In the genomic region with DNA sequence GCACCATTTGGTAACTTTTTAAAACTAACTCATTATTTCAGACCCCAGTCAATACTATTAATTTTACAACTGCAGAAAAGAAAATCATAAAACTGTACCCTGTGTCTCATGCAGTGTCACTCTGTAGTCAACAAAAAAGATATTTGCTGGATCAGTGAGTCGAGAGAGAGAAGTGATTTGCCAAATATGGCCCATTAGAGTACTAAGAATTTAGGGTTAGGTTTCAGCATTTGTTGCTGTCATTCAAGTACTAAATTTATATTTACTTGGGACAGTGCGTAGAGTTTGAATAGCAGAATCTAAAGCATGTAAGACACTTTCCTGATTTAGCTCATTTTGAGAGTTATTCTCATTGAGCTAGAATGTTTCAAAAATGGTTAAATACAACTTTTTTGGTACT, we compare ENCODE assay signal across 37 cellular contexts. TPM values are rescaled to one million over a fixed set of nuclear protein-coding genes. Genes with fewer than 3 reads are reported as not detected.
"Had no signal": no experiment of that assay in that cellular context is flagged by ENCODE, and none has a peak within 500 bp of the region (broad histone marks: within the 10 kb centered on the region; RNA-seq: fewer than 3 reads in every experiment).

No MANE protein-coding gene starts in this region.

- H3K27ac Mint-ChIP-seq: activated B cell treated with CpG ODN at 0.5 μM for 24 hours; activated CD4-positive, alpha-beta memory T cell treated with anti-CD3 and anti-CD28 coated beads for 36 hours; activated CD4-positive, alpha-beta T cell treated with anti-CD3 and anti-CD28 coated beads for 36 hours; activated CD4-positive, alpha-beta T cell treated with anti-CD3 and anti-CD28 coated beads, Interleukin-2, amount 10 ng/mL, durations not matched to agents 24 days and 14 days; activated CD8-positive, alpha-beta memory T cell treated with anti-CD3 and anti-CD28 coated beads, Interleukin-2, amount 10 ng/mL, durations not matched to agents 7 days and 5 days; activated CD8-positive, alpha-beta T cell treated with anti-CD3 and anti-CD28 coated beads, Interleukin-2, amount 10 ng/mL, durations not matched to agents 7 days and 5 days; activated naive CD4-positive, alpha-beta T cell treated with anti-CD3 and anti-CD28 coated beads for 36 hours; activated naive CD4-positive, alpha-beta T cell treated with anti-CD3 and anti-CD28 coated beads, Interleukin-2, amount 50 U/mL, for 24 hours; activated naive CD8-positive, alpha-beta T cell treated with anti-CD3 and anti-CD28 coated beads for 36 hours; activated naive CD8-positive, alpha-beta T cell treated with anti-CD3 and anti-CD28 coated beads, Interleukin-2, amount 50 U/mL, for 24 hours; activated T-helper 1 cell treated with anti-CD3 and anti-CD28 coated beads, Interleukin-12 subunit alpha, Interleukin-12 subunit beta, Interleukin-2, Interleukin-4 antibody, amounts not matched to agents 30 ng/mL and 10 ng/mL and 1 ng/mL, durations not matched to agents 14 hours and 24 hours and 36 hours; activated T-helper 2 cell treated with anti-CD3 and anti-CD28 coated beads, Interferon-gamma antibody, Interleukin-2, Interleukin-4, amounts not matched to agents 10 μg/mL and 5 μg/mL and 100 μg/mL, durations not matched to agents 14 hours and 24 hours and 36 hours; T-helper 17 cell; T-helper 2 cell treated with Interferon-gamma antibody and Interleukin-4, amounts not matched to agents 5 μg/mL and 100 μg/mL, for 36 hours had no signal

- H3K36me3 ChIP-seq: adrenal gland, colonic mucosa, esophagus squamous epithelium, WERI-Rb-1 had no signal

- H3K9me3 Mint-ChIP-seq: activated CD4-positive, alpha-beta T cell treated with anti-CD3 and anti-CD28 coated beads, Interleukin-2, amount 10 ng/mL, durations not matched to agents 24 days and 14 days; activated naive CD4-positive, alpha-beta T cell treated with anti-CD3 and anti-CD28 coated beads for 36 hours; activated naive CD4-positive, alpha-beta T cell treated with anti-CD3 and anti-CD28 coated beads, Interleukin-2, amount 50 U/mL, for 24 hours; T-helper 2 cell treated with Interferon-gamma antibody and Interleukin-4, amounts not matched to agents 5 μg/mL and 100 μg/mL, for 36 hours had no signal

- H3K4me1 ChIP-seq: adrenal gland, body of pancreas, colonic mucosa, esophagus squamous epithelium had no signal

- H3K27me3 Mint-ChIP-seq: activated B cell treated with CpG ODN at 0.5 μM for 24 hours; activated CD4-positive, alpha-beta memory T cell treated with anti-CD3 and anti-CD28 coated beads for 36 hours; activated CD4-positive, alpha-beta T cell treated with anti-CD3 and anti-CD28 coated beads for 36 hours; activated CD4-positive, alpha-beta T cell treated with anti-CD3 and anti-CD28 coated beads, Interleukin-2, amount 10 ng/mL, durations not matched to agents 24 days and 14 days; activated CD8-positive, alpha-beta memory T cell treated with anti-CD3 and anti-CD28 coated beads, Interleukin-2, amount 10 ng/mL, durations not matched to agents 7 days and 5 days; activated naive CD4-positive, alpha-beta T cell treated with anti-CD3 and anti-CD28 coated beads, Interleukin-2, amount 50 U/mL, for 24 hours; activated naive CD8-positive, alpha-beta T cell treated with anti-CD3 and anti-CD28 coated beads for 36 hours; activated naive CD8-positive, alpha-beta T cell treated with anti-CD3 and anti-CD28 coated beads, Interleukin-2, amount 50 U/mL, for 24 hours; T-helper 17 cell had no signal

- DNase-seq: activated B cell treated with CpG ODN at 0.5 μM for 24 hours; activated CD4-positive, alpha-beta memory T cell treated with anti-CD3 and anti-CD28 coated beads for 36 hours; activated CD4-positive, alpha-beta T cell treated with anti-CD3 and anti-CD28 coated beads for 36 hours; activated CD4-positive, alpha-beta T cell treated with anti-CD3 and anti-CD28 coated beads, Interleukin-2, amount 10 ng/mL, durations not matched to agents 24 days and 14 days; activated CD4-positive, CD25-positive, alpha-beta regulatory T cell treated with anti-CD3 and anti-CD28 coated beads, Interleukin-2, amount 50 U/mL, for 72 hours; activated CD8-positive, alpha-beta memory T cell treated with anti-CD3 and anti-CD28 coated beads, Interleukin-2, amount 10 ng/mL, durations not matched to agents 7 days and 5 days; activated CD8-positive, alpha-beta memory T cell treated with anti-CD3 and anti-CD28 coated beads, Interleukin-2, amount 50 U/mL, for 4 hours; activated CD8-positive, alpha-beta T cell treated with anti-CD3 and anti-CD28 coated beads, Interleukin-2, amount 10 ng/mL, durations not matched to agents 7 days and 5 days; activated effector memory CD4-positive, alpha-beta T cell treated with anti-CD3 and anti-CD28 coated beads, Interleukin-2, amount 50 U/mL, for 16 hours; activated naive CD4-positive, alpha-beta T cell treated with anti-CD3 and anti-CD28 coated beads for 36 hours; activated naive CD8-positive, alpha-beta T cell treated with anti-CD3 and anti-CD28 coated beads for 36 hours; activated naive CD8-positive, alpha-beta T cell treated with anti-CD3 and anti-CD28 coated beads, Interleukin-2, amount 50 U/mL, for 24 hours; activated T-cell treated with anti-CD3 and anti-CD28 coated beads, Interleukin-2, amount 50 U/mL, for 1 hour; activated T-cell treated with anti-CD3 and anti-CD28 coated beads, Interleukin-2, amount 50 U/mL, for 48 hours; adrenal gland; amygdala; aorta; body of pancreas; central memory CD4-positive, alpha-beta T cell; cerebellar nuclear complex; colonic mucosa; effector CD8-positive, alpha-beta T cell; esophagus squamous epithelium; foreskin melanocyte; glutamatergic neuron; T-helper 1 cell; T-helper 17 cell; T1000; WERI-Rb-1 had no signal

- H3K27me3 ChIP-seq: adrenal gland, body of pancreas, colonic mucosa, esophagus squamous epithelium had no signal

- H3K27ac ChIP-seq: adrenal gland, body of pancreas, colonic mucosa, epithelial cell of prostate, esophagus squamous epithelium, WERI-Rb-1 had no signal

- H3K4me3 ChIP-seq: adrenal gland, body of pancreas, colonic mucosa, esophagus squamous epithelium had no signal

- H3K9me3 ChIP-seq: adrenal gland, body of pancreas, colonic mucosa, esophagus squamous epithelium had no signal

- H3K4me3 Mint-ChIP-seq: activated B cell treated with CpG ODN at 0.5 μM for 24 hours; activated CD4-positive, alpha-beta memory T cell treated with anti-CD3 and anti-CD28 coated beads for 36 hours; activated CD4-positive, alpha-beta T cell treated with anti-CD3 and anti-CD28 coated beads for 36 hours; activated CD4-positive, alpha-beta T cell treated with anti-CD3 and anti-CD28 coated beads, Interleukin-2, amount 10 ng/mL, durations not matched to agents 24 days and 14 days; activated CD8-positive, alpha-beta memory T cell treated with anti-CD3 and anti-CD28 coated beads, Interleukin-2, amount 10 ng/mL, durations not matched to agents 7 days and 5 days; activated CD8-positive, alpha-beta T cell treated with anti-CD3 and anti-CD28 coated beads, Interleukin-2, amount 10 ng/mL, durations not matched to agents 7 days and 5 days; activated naive CD4-positive, alpha-beta T cell treated with anti-CD3 and anti-CD28 coated beads for 36 hours; activated naive CD4-positive, alpha-beta T cell treated with anti-CD3 and anti-CD28 coated beads, Interleukin-2, amount 50 U/mL, for 24 hours; activated naive CD8-positive, alpha-beta T cell treated with anti-CD3 and anti-CD28 coated beads for 36 hours; activated naive CD8-positive, alpha-beta T cell treated with anti-CD3 and anti-CD28 coated beads, Interleukin-2, amount 50 U/mL, for 24 hours; activated T-helper 1 cell treated with anti-CD3 and anti-CD28 coated beads, Interleukin-12 subunit alpha, Interleukin-12 subunit beta, Interleukin-2, Interleukin-4 antibody, amounts not matched to agents 30 ng/mL and 10 ng/mL and 1 ng/mL, durations not matched to agents 14 hours and 24 hours and 36 hours; T-helper 17 cell; T-helper 2 cell treated with Interferon-gamma antibody and Interleukin-4, amounts not matched to agents 5 μg/mL and 100 μg/mL, for 36 hours had no signal

- H3K4me1 Mint-ChIP-seq: activated B cell treated with CpG ODN at 0.5 μM for 24 hours; activated CD4-positive, alpha-beta T cell treated with anti-CD3 and anti-CD28 coated beads for 36 hours; activated CD4-positive, alpha-beta T cell treated with anti-CD3 and anti-CD28 coated beads, Interleukin-2, amount 10 ng/mL, durations not matched to agents 24 days and 14 days; activated CD8-positive, alpha-beta memory T cell treated with anti-CD3 and anti-CD28 coated beads, Interleukin-2, amount 10 ng/mL, durations not matched to agents 7 days and 5 days; activated naive CD4-positive, alpha-beta T cell treated with anti-CD3 and anti-CD28 coated beads, Interleukin-2, amount 50 U/mL, for 24 hours; activated naive CD8-positive, alpha-beta T cell treated with anti-CD3 and anti-CD28 coated beads for 36 hours; activated naive CD8-positive, alpha-beta T cell treated with anti-CD3 and anti-CD28 coated beads, Interleukin-2, amount 50 U/mL, for 24 hours; T-helper 17 cell had no signal

- ATAC-seq: activated CD4-positive, alpha-beta T cell treated with anti-CD3 and anti-CD28 coated beads for 36 hours; activated CD8-positive, alpha-beta memory T cell treated with anti-CD3 and anti-CD28 coated beads, Interleukin-2, amount 10 ng/mL, durations not matched to agents 7 days and 5 days; activated CD8-positive, alpha-beta T cell treated with anti-CD3 and anti-CD28 coated beads, Interleukin-2, amount 10 ng/mL, durations not matched to agents 7 days and 5 days; activated naive CD8-positive, alpha-beta T cell treated with anti-CD3 and anti-CD28 coated beads, Interleukin-2, amount 50 U/mL, for 24 hours; body of pancreas; T-helper 17 cell had no signal

- H3K36me3 Mint-ChIP-seq: activated CD4-positive, alpha-beta memory T cell treated with anti-CD3 and anti-CD28 coated beads for 36 hours; activated CD8-positive, alpha-beta memory T cell treated with anti-CD3 and anti-CD28 coated beads, Interleukin-2, amount 10 ng/mL, durations not matched to agents 7 days and 5 days; activated naive CD4-positive, alpha-beta T cell treated with anti-CD3 and anti-CD28 coated beads, Interleukin-2, amount 50 U/mL, for 24 hours; activated naive CD8-positive, alpha-beta T cell treated with anti-CD3 and anti-CD28 coated beads for 36 hours had no signal

- FAIRE-seq: endometrium, endothelial cell of umbilical vein had no signal

RNA-seq across cellular contexts. Expression of gene CACNA2D1, which starts 38.9 kb away (rescaled TPM):
- total RNA-seq: activated B cell treated with CpG ODN at 0.5 μM for 24 hours; activated CD4-positive, alpha-beta memory T cell treated with anti-CD3 and anti-CD28 coated beads for 36 hours; activated CD4-positive, alpha-beta T cell treated with anti-CD3 and anti-CD28 coated beads for 36 hours; activated CD4-positive, alpha-beta T cell treated with anti-CD3 and anti-CD28 coated beads, Interleukin-2, amount 10 ng/mL, durations not matched to agents 24 days and 14 days; activated CD8-positive, alpha-beta memory T cell treated with anti-CD3 and anti-CD28 coated beads for 36 hours; activated CD8-positive, alpha-beta T cell treated with anti-CD3 and anti-CD28 coated beads, Interleukin-2, amount 10 ng/mL, durations not matched to agents 7 days and 5 days; activated naive CD4-positive, alpha-beta T cell treated with anti-CD3 and anti-CD28 coated beads for 36 hours; activated naive CD8-positive, alpha-beta T cell treated with anti-CD3 and anti-CD28 coated beads for 36 hours; activated T-helper 1 cell treated with anti-CD3 and anti-CD28 coated beads, Interleukin-12 subunit alpha, Interleukin-12 subunit beta, Interleukin-2, Interleukin-4 antibody, amounts not matched to agents 30 ng/mL and 10 ng/mL and 1 ng/mL, durations not matched to agents 14 hours and 24 hours and 36 hours; activated T-helper 2 cell treated with anti-CD3 and anti-CD28 coated beads, Interferon-gamma antibody, Interleukin-2, Interleukin-4, amounts not matched to agents 10 μg/mL and 5 μg/mL and 100 μg/mL, durations not matched to agents 14 hours and 24 hours and 36 hours; T-helper 17 cell had no signal
